Comparison of ENCODE assay signal across 3 cellular contexts in genomic region chr16:69729030-69729429, GRCh38.
TF ChIP-seq lines count a peak whose summit lies in the region.

No MANE protein-coding gene starts in this region.

TF ChIP-seq in HEK293, 187 proteins besides CTCF, POLR2A, EP300 and RAD21:
- peak; percentile 79 for TF ChIP-seq ZNF121 (tag by site-specific recombination; IDR thresholded peaks at IDR 0.05)

TF ChIP-seq in K562, 482 proteins besides CTCF, POLR2A, EP300 and RAD21:
- 0 out of 2 replicates have a peak, but pooled peaks have one; percentile 36 for TF ChIP-seq ZNF121 (CRISPR knock-in tag; conservative IDR thresholded peaks at IDR 0.05)

TF ChIP-seq in HepG2, 621 proteins besides CTCF, POLR2A, EP300 and RAD21:
- TF ChIP-seq ZNF121 (CRISPR knock-in tag; IDR thresholded peaks at IDR 0.05) (peak; percentile 72), ZNF7 (CRISPR knock-in tag; IDR thresholded peaks at IDR 0.05) (peak; percentile 98)
